In genomic region chr11:77141475-77141874, GRCh38 we compare ENCODE assay signal across 1 cellular context.
TF ChIP-seq lines count a peak whose summit lies in the region.

No MANE protein-coding gene starts in this region.

TF ChIP-seq in K562, 482 proteins besides CTCF, POLR2A, EP300 and RAD21:
- TF ChIP-seq SRSF9 (IDR thresholded peaks at IDR 0.05; ENCODE audit: borderline replicate concordance, low read depth, low read length): no peak
- peak; percentile 41 for TF ChIP-seq RBM25 (IDR thresholded peaks at IDR 0.05; ENCODE audit: low read depth, low read length, severe bottlenecking)
